Comparison of ENCODE assay signal across 8 cellular contexts in the genomic region with DNA sequence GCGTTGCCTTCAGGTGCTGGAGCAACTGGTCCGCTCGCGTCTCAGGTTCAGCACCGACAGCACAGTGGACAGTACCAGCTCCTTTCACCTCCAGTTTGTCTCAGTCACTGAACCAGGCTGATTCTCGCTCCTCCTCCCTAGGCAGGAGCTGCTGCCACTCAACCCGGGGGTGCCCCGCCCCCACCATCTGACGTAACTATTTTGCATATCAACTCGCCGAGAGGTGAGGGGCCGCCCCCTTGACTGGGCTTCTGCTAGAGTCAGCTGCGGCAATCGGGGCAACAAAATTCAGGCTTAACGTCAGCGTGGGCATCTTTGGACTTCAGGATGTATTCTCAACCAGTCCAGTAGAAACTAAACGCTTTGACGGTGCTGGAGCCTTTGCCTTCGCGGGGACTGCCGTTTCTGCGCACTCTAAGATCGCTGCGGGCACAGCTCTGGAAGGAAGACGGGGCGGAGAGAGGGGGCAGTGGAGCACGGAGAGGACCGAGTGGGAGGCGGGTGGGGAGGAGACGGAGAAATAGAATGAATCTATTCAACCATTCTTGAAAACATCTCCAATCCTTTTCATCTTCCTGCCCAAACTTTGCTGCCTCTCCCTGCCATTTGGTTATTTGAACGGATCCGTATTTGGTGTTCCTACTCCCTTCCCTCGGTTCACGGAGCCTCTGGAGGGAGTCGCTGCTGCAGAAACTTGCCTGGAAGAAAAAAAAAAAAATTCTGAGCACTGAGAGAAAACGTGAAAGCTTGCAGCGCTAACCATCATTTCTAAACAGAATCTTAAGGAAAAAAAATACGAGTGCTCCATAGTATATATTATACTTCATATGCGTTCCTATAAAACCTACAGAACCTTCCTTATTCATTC. TPM values are rescaled to one million over a fixed set of nuclear protein-coding genes. Genes with fewer than 3 reads are reported as not detected.
DNase-seq lines count a peak whose midpoint lies in the region; ATAC-seq, FAIRE-seq and TF ChIP-seq lines count a peak whose summit lies in the region.

FSTL5 (minus strand) TSS at position 109 of the 868 bp plus-strand sequence. CDS start 52,604 bp downstream, outside the sequence.

- no peaks in the 10 kb centered on the region for H3K36me3 ChIP-seq in cardiac muscle cell

- H3K4me1 ChIP-seq in A549 (peaks cover 5% of the 10 kb centered on the region; the same call in 1 of the 3 replicates), cardiac muscle cell (ENCODE audit: low read depth) (no peaks in the 10 kb centered on the region)

- CTCF ChIA-PET in A549 (lab: Yijun Ruan, JAX), result interaction anchor here (0.6 kb wide), 1 partner anchor 54 kb away, joined by 3 read pairs; no protein-coding TSS in a partner anchor

- peaks cover 4% of the 10 kb centered on the region for H3K27me3 Mint-ChIP-seq in activated naive CD4-positive, alpha-beta T cell treated with anti-CD3 and anti-CD28 coated beads, Interleukin-2, amount 50 U/mL, for 24 hours
- H3K27me3 Mint-ChIP-seq in osteocyte (ENCODE audit: unreplicated experiment), result peaks cover 25% of the 10 kb centered on the region

- H3K27me3 ChIP-seq in cardiac muscle cell, result no peaks in the 10 kb centered on the region

- H3K9me3 ChIP-seq in A549, result no peaks in the 10 kb centered on the region
- no peaks in the 10 kb centered on the region for H3K9me3 ChIP-seq in cardiac muscle cell (ENCODE audit: low read depth)

- no peak for TF ChIP-seq CTCF in A549 (IDR thresholded peaks at IDR 0.05)
- TF ChIP-seq CTCF in cardiac muscle cell (IDR thresholded peaks at IDR 0.05; ENCODE audit: low read depth, low read length), result no peak
- no peak for TF ChIP-seq CTCF in osteocyte (IDR thresholded peaks at IDR 0.05)

- H3K4me1 Mint-ChIP-seq in activated naive CD4-positive, alpha-beta T cell treated with anti-CD3 and anti-CD28 coated beads, Interleukin-2, amount 50 U/mL, for 24 hours, result no peaks in the 10 kb centered on the region
- peaks cover 14% of the 10 kb centered on the region for H3K4me1 Mint-ChIP-seq in osteocyte (ENCODE audit: unreplicated experiment)

- peak within 1 kb of the TSS; percentile 54 for H3K4me3 ChIP-seq in A549
- peak within 1 kb of the TSS; percentile 49 for H3K4me3 ChIP-seq in cardiac muscle cell

- TF ChIP-seq RAD21 in A549 (conservative IDR thresholded peaks at IDR 0.05 in 1 of 2, IDR thresholded peaks at IDR 0.05 in 1 of 2), result no peak

- H3K4me3 Mint-ChIP-seq in activated naive CD4-positive, alpha-beta T cell treated with anti-CD3 and anti-CD28 coated beads, Interleukin-2, amount 50 U/mL, for 24 hours, result peak within 1 kb of the TSS; percentile 82
- H3K4me3 Mint-ChIP-seq in osteocyte (ENCODE audit: unreplicated experiment), result peak within 1 kb of the TSS; percentile 75

- no peak for TF ChIP-seq EP300 in A549 (IDR thresholded peaks at IDR 0.05)

- DNase-seq in A549 (ENCODE audit: low read depth in 1 of 2, low spot score in 1 of 2), result peak; percentile 22 to 74
- peak; percentile 91 for DNase-seq in NCI-H748 (lab: John Stamatoyannopoulos, UW; ENCODE audit: unreplicated experiment)
- peak; percentile 45 to 89 for DNase-seq in cardiac muscle cell (ENCODE audit: low read depth in 1 of 2, low spot score in 1 of 2)
- DNase-seq in osteocyte (ENCODE audit: extremely low spot score, unreplicated experiment), result no peak
- DNase-seq in NCI-H187 (lab: John Stamatoyannopoulos, UW), result no peak

- POLR2A ChIA-PET in A549 (lab: Yijun Ruan, JAX), result no interaction called here

- H3K9me3 Mint-ChIP-seq in activated naive CD4-positive, alpha-beta T cell treated with anti-CD3 and anti-CD28 coated beads, Interleukin-2, amount 50 U/mL, for 24 hours, result no peaks in the 10 kb centered on the region
- no peaks in the 10 kb centered on the region for H3K9me3 Mint-ChIP-seq in osteocyte (ENCODE audit: unreplicated experiment)

- peak within 1 kb of the TSS; percentile 86 for H3K4me2 ChIP-seq in A549

- 0 out of 6 replicates have a peak within 1 kb of the TSS, but pooled peaks of 1 of the 2 experiments have one; percentile 7 for H3K27ac ChIP-seq in A549
- H3K27ac ChIP-seq in cardiac muscle cell, result no peak within 1 kb of the TSS

- ATAC-seq in A549, result peak; percentile 99
- ATAC-seq in GM18508 (IDR thresholded peaks at IDR 0.05; ENCODE audit: insufficient read depth, unreplicated experiment), result peak; percentile 94
- ATAC-seq in HG02943 (IDR thresholded peaks at IDR 0.05; ENCODE audit: low read depth, unreplicated experiment), result peak; percentile 81

- FAIRE-seq in A549 (lab: Jason Lieb, UNC), result no peak

- no peak for TF ChIP-seq POLR2A in A549 (IDR thresholded peaks at IDR 0.05; ENCODE audit: low read length)

- no peak within 1 kb of the TSS for H3K27ac Mint-ChIP-seq in activated naive CD4-positive, alpha-beta T cell treated with anti-CD3 and anti-CD28 coated beads, Interleukin-2, amount 50 U/mL, for 24 hours
- H3K27ac Mint-ChIP-seq in osteocyte (ENCODE audit: unreplicated experiment), result no peak within 1 kb of the TSS

- H3K36me3 Mint-ChIP-seq in activated naive CD4-positive, alpha-beta T cell treated with anti-CD3 and anti-CD28 coated beads, Interleukin-2, amount 50 U/mL, for 24 hours, result no peaks in the 10 kb centered on the region
- H3K36me3 Mint-ChIP-seq in osteocyte (ENCODE audit: unreplicated experiment), result no peaks in the 10 kb centered on the region

- 4% methylated on average over 25 of the region's 39 CpGs for WGBS in A549 (ENCODE audit: missing lambda C conversion rate)

TF ChIP-seq in A549, 52 proteins besides CTCF, POLR2A, EP300 and RAD21:
- TF ChIP-seq HDAC2 (IDR thresholded peaks at IDR 0.05) (no peak), REST (IDR thresholded peaks at IDR 0.05) (peak; percentile 88)
TF ChIP-seq in A549: peak in this region for 1.

RNA-seq across cellular contexts. Expression of gene FSTL5, which starts in this region (rescaled TPM):
- polyA plus RNA-seq in A549 (2011; rRNA removed), result 0.08 and 0.10 TPM in 2 replicates
- polyA plus RNA-seq in A549 (2012; cell fraction: cytosol; rRNA removed), result not detected in 2 replicates
- polyA plus RNA-seq in A549 (2012; cell fraction: nucleus; rRNA removed), result not detected in 2 replicates
- polyA plus RNA-seq in A549 (2017; fragmentation: RNase III; extraction: RNeasy Plus Mini Kit Qiagen cat#74134 plus additional on column Dnase treatment), result 0.01 to 0.06 TPM (median 0.05 TPM) in 3 replicates
- not detected in 2 replicates for polyA minus RNA-seq in A549 (2011; rRNA and poly(A)+ RNA removed)
- total RNA-seq in cardiac muscle cell, result 0.12 and 0.25 TPM in 2 replicates
- polyA plus RNA-seq in cardiac muscle cell, result 0.59 and 0.61 TPM in 2 replicates
- 0.11 TPM in 1 of 2 replicates, not detected in the other for total RNA-seq in osteocyte

Comparison
In these comparisons a context has a peak if more than half of its experiments do, and no peak if none do; other contexts are left out.
1. Peak in DNase-seq, ATAC-seq, H3K4me3 ChIP-seq and H3K4me2 ChIP-seq in A549; RNA of the gene not detected or under 1 TPM.
2. Peak in DNase-seq and H3K4me3 ChIP-seq in cardiac muscle cell; RNA of the gene not detected or under 1 TPM.